1 cellular context compared by ENCODE assay signal in genomic region chr12:50536831-50537537, GRCh38.
TF ChIP-seq lines count a peak whose summit lies in the region.

No MANE protein-coding gene starts in this region.

TF ChIP-seq in HCT116, 20 proteins besides CTCF, POLR2A, EP300 and RAD21 (continued from another document):
- no peak for TF ChIP-seq ATF3 (IDR thresholded peaks at IDR 0.05)
- TF ChIP-seq SIN3A (IDR thresholded peaks at IDR 0.05; ENCODE audit: low read depth), result no peak
